8 cellular contexts compared by ENCODE assay signal in genomic region chr1:229557214-229557850, GRCh38. TPM values are rescaled to one million over a fixed set of nuclear protein-coding genes. Genes with fewer than 3 reads are reported as not detected.
DNase-seq lines count a peak whose midpoint lies in the region; ATAC-seq, FAIRE-seq and TF ChIP-seq lines count a peak whose summit lies in the region.

No MANE protein-coding gene starts in this region.

- H3F3A ChIP-seq in SU-DHL-6 (ENCODE audit: insufficient read depth), result 0 out of 2 replicates have a peak, but pooled peaks cover 9% of the 10 kb centered on the region

- no peak for TF ChIP-seq RAD21 in A549 (conservative IDR thresholded peaks at IDR 0.05 in 1 of 2, IDR thresholded peaks at IDR 0.05 in 1 of 2)

- H4K20me1 ChIP-seq in SU-DHL-6 (ENCODE audit: low read depth, low read length), result no peaks in the 10 kb centered on the region

- H3K27me3 ChIP-seq in SU-DHL-6 (ENCODE audit: low read length), result no peaks in the 10 kb centered on the region

- TF ChIP-seq EP300 in A549 (IDR thresholded peaks at IDR 0.05), result no peak

- peak overlapping the region; percentile 90 to 97 for H3K27ac ChIP-seq in A549
- H3K27ac ChIP-seq in SU-DHL-6 (ENCODE audit: low read depth, low read length), result peak overlapping the region; percentile 64

- TF ChIP-seq CTCF in A549 (IDR thresholded peaks at IDR 0.05), result no peak
- TF ChIP-seq CTCF in SU-DHL-6 (IDR thresholded peaks at IDR 0.05; ENCODE audit: insufficient read depth, low read length, poor library complexity, severe bottlenecking), result no peak
- TF ChIP-seq CTCF in fibroblast of mammary gland (conservative IDR thresholded peaks at IDR 0.05; ENCODE audit: control insufficient read depth, insufficient read depth, low read depth, low read length), result no peak
- no peak for TF ChIP-seq CTCF in retinal pigment epithelial cell (conservative IDR thresholded peaks at IDR 0.05; ENCODE audit: low read depth, low read length)

- peaks cover 40% of the 10 kb centered on the region for H3K79me2 ChIP-seq in SU-DHL-6 (ENCODE audit: insufficient read depth, low read length)

- TF ChIP-seq POLR2A in A549 (IDR thresholded peaks at IDR 0.05; ENCODE audit: low read length), result no peak

- H3K36me3 ChIP-seq in SU-DHL-6 (ENCODE audit: low read length), result no peaks in the 10 kb centered on the region

- H3K9me3 ChIP-seq in A549 (no peaks in the 10 kb centered on the region), SU-DHL-6 (ENCODE audit: insufficient read depth, low read length) (no peaks in the 10 kb centered on the region)

- CTCF ChIA-PET in A549 (lab: Yijun Ruan, JAX), result interaction anchor here (0.5 to 4.0 kb wide), 18 partner anchors 9 to 754 kb away, joined by 3 to 25 read pairs (median 4); partner anchors contain the start of gene NUP133

- H3K4me1 ChIP-seq in A549, result peaks cover 17% of the 10 kb centered on the region

- DNase-seq in A549 (ENCODE audit: low read depth in 1 of 2, low spot score in 1 of 2), result no peak
- peak; percentile 46 for DNase-seq in fibroblast of mammary gland (ENCODE audit: low read depth)
- no peak for DNase-seq in retinal pigment epithelial cell (ENCODE audit: low read depth)
- no peak for DNase-seq in epidermal melanocyte (ENCODE audit: insufficient read length, low spot score)

- H3K9ac ChIP-seq in SU-DHL-6 (ENCODE audit: low read length), result peak overlapping the region; percentile 68

- no peak for FAIRE-seq in A549 (lab: Jason Lieb, UNC)

- ATAC-seq in A549 (no peak), GM18858 (IDR thresholded peaks at IDR 0.05; ENCODE audit: unreplicated experiment) (peak; percentile 20), HG03196 (IDR thresholded peaks at IDR 0.05; ENCODE audit: unreplicated experiment) (no peak), GM18498 (IDR thresholded peaks at IDR 0.05; ENCODE audit: unreplicated experiment) (no peak)

- 51% methylated on average over 5 of the region's 5 CpGs for WGBS in A549 (ENCODE audit: missing lambda C conversion rate)

- H3K4me3 ChIP-seq in A549 (peak overlapping the region; percentile 79), SU-DHL-6 (ENCODE audit: insufficient read depth, low read length, poor library complexity, severe bottlenecking) (peak overlapping the region; percentile 68), fibroblast of mammary gland (ENCODE audit: control insufficient read depth, low read depth, low read length) (peak overlapping the region; percentile 73), retinal pigment epithelial cell (ENCODE audit: low read length) (peak overlapping the region; percentile 74)

- H3K4me2 ChIP-seq in A549 (peak overlapping the region; percentile 93), SU-DHL-6 (ENCODE audit: low read depth, low read length, poor library complexity, severe bottlenecking) (peak overlapping the region; percentile 95)

- H3K9me2 ChIP-seq in SU-DHL-6 (replicated peaks; ENCODE audit: insufficient read depth, low read length), result no peaks in the 10 kb centered on the region

- POLR2A ChIA-PET in A549 (lab: Yijun Ruan, JAX), result interaction anchor here (1.4 to 2.3 kb wide), 2 partner anchors 49 to 68 kb away, joined by 3 to 19 read pairs; partner anchors contain the start of gene NUP133

- H2AFZ ChIP-seq in SU-DHL-6 (ENCODE audit: low read depth, low read length, severe bottlenecking), result peak overlapping the region; percentile 32

TF ChIP-seq in A549, 52 proteins besides CTCF, POLR2A, EP300 and RAD21:
- TF ChIP-seq MAFK (IDR thresholded peaks at IDR 0.05; ENCODE audit: partially characterized antibody), result peak; percentile 8
- TF ChIP-seq PHF8 (IDR thresholded peaks at IDR 0.05; ENCODE audit: borderline replicate concordance, low read depth), result 0 out of 2 replicates have a peak, but pooled peaks have one; percentile 4
- TF ChIP-seq MAZ (IDR thresholded peaks at IDR 0.05; ENCODE audit: borderline replicate concordance, low read depth, low read length), result no peak
TF ChIP-seq in A549: peak in this region for 2.

RNA-seq across cellular contexts. Expression of gene ABCB10, which starts 1.2 kb away (rescaled TPM):
- polyA plus RNA-seq in A549 (2011; rRNA removed) (15.1 and 16.3 TPM in 2 replicates), A549 (2017; fragmentation: RNase III; extraction: RNeasy Plus Mini Kit Qiagen cat#74134 plus additional on column Dnase treatment) (12.5 to 13.9 TPM (median 12.9 TPM) in 3 replicates)
- polyA plus RNA-seq in A549 (2012; cell fraction: cytosol; rRNA removed), result 6.3 and 8.9 TPM in 2 replicates
- 6.9 and 9.6 TPM in 2 replicates for polyA plus RNA-seq in A549 (2012; cell fraction: nucleus; rRNA removed)
- polyA minus RNA-seq in A549 (2011; rRNA and poly(A)+ RNA removed), result 13.7 and 14.3 TPM in 2 replicates

RNA-seq across cellular contexts. Expression of gene NUP133, which starts 49.2 kb away (rescaled TPM):
- polyA plus RNA-seq in A549 (2011; rRNA removed), result 43.2 and 45.9 TPM in 2 replicates
- polyA plus RNA-seq in A549 (2012; cell fraction: cytosol; rRNA removed), result 9.5 and 17.0 TPM in 2 replicates
- 13.1 and 14.9 TPM in 2 replicates for polyA plus RNA-seq in A549 (2012; cell fraction: nucleus; rRNA removed)
- polyA plus RNA-seq in A549 (2017; fragmentation: RNase III; extraction: RNeasy Plus Mini Kit Qiagen cat#74134 plus additional on column Dnase treatment), result 19.7 to 20.6 TPM (median 19.8 TPM) in 3 replicates
- polyA minus RNA-seq in A549 (2011; rRNA and poly(A)+ RNA removed), result 31.2 and 33.7 TPM in 2 replicates
